24 cellular contexts compared by ENCODE assay signal in the genomic region with DNA sequence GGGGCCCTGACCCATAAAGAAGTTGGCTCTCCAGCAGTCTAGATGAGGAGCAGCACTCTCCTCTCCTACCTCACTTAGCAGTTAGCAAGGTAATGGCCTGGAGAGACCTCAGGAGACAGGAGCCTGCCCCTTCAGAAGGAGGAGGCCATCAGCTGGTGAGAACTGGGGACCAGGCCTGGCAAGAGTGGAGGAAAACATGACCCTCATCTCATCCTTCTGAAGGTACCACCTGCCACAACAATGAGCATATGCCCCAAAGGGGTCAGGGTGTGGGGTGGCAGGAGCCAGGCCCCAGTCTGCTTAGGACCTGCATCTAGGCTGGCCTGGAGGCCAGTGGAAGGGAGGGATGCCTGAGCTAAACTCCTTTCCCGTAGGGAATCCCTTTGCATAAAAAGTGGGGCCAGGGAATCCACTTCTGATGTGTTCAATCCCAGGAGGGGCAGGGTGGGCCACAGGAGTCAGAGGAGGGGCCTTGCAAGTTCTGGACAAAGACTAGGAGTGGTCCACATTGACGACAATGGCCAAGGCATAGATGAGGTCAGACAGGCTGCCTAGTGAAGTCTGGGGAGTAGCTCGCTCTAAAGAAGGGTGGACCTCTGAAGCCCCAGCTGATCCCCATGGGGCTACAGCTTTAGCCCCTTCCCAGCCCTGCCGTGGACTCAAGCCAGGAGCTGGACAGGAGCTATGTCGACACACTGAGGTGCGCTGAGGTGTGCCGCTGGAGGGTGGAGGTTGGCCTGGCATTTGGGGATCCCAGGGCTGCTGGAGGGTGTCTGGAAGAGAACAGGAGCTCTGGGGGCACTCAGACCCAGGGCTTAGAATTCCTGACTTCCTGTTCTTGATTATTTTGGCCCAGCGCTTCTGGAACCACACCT. TPM values are rescaled to one million over a fixed set of nuclear protein-coding genes. Genes with fewer than 3 reads are reported as not detected.
A peak's percentile ranks its signal among the peaks of the same experiment; 100 is the strongest.
DNase-seq lines count a peak whose midpoint lies in the region; ATAC-seq and TF ChIP-seq lines count a peak whose summit lies in the region.
"Had no signal": no experiment of that assay in that cellular context is flagged by ENCODE, and none has a peak within 500 bp of the region (broad histone marks: within the 10 kb centered on the region; RNA-seq: fewer than 3 reads in every experiment).

No MANE protein-coding gene starts in this region.

- H3K27ac ChIP-seq in WERI-Rb-1 (peak overlapping the region; percentile 83), trophoblast cell (ENCODE audit: low read depth, low read length) (no peak overlapping the region)
- H3K27ac ChIP-seq: A549; BLaER1 treated with 17β-estradiol and CSF1 and Interleukin-3, amounts not matched to agents 10 nM and 100 nM had no signal

- H3K9me3 Mint-ChIP-seq in natural killer cell treated with Interleukin-12 subunit alpha and Interleukin-12 subunit beta and Interleukin-15 and Interleukin-18, amount 100 ng/mL, for 72 hours: no peaks in the 10 kb centered on the region
- H3K9me3 Mint-ChIP-seq: CD14-positive monocyte; CD4-positive, alpha-beta T cell; CD8-positive, alpha-beta memory T cell; GM23338; H9 had no signal

- no peaks in the 10 kb centered on the region for H3K27me3 ChIP-seq in WERI-Rb-1 (ENCODE audit: insufficient read depth, low read depth, severe bottlenecking)
- no peaks in the 10 kb centered on the region for H3K27me3 ChIP-seq in trophoblast cell (ENCODE audit: insufficient read depth, low read length)
- H3K27me3 ChIP-seq: BE2C; BLaER1 treated with 17β-estradiol and CSF1 and Interleukin-3, amounts not matched to agents 10 nM and 100 nM had no signal

- H4K12ac ChIP-seq in trophoblast cell (ENCODE audit: low read depth, low read length): no peak overlapping the region

- H3K14ac ChIP-seq in trophoblast cell (ENCODE audit: low read length): no peak overlapping the region

- H4K91ac ChIP-seq in trophoblast cell (ENCODE audit: low read depth, low read length): no peak overlapping the region

- DNase-seq in WERI-Rb-1 (no peak), islet precursor cell (peak; percentile 51), trophoblast cell (no peak), left cardiac atrium (no peak)
- no peak for DNase-seq in stimulated activated CD4-positive, alpha-beta T cell treated with anti-CD3 and anti-CD28 coated beads, Interleukin-2, amount 100 ng/mL, for 48 hours
- no peak for DNase-seq in natural killer cell treated with Interleukin-12 subunit alpha and Interleukin-12 subunit beta and Interleukin-15 and Interleukin-18, amount 100 ng/mL, for 72 hours (ENCODE audit: low spot score)
- DNase-seq: 8988T; ACHN; AML-193; BE2C; CD4-positive, alpha-beta T cell; CD8-positive, alpha-beta memory T cell; DMS 273 treated with DMSO at 0.1 percent for 48 hours; DMS79; EL; GDM1; H9 had no signal

- intact Hi-C loops in left cardiac atrium (cut with DNase I): no loop called here

- no peak overlapping the region for H3K18ac ChIP-seq in trophoblast cell (ENCODE audit: low read length)

- H3K4me3 Mint-ChIP-seq in natural killer cell treated with Interleukin-12 subunit alpha and Interleukin-12 subunit beta and Interleukin-15 and Interleukin-18, amount 100 ng/mL, for 72 hours: no peak overlapping the region
- H3K4me3 Mint-ChIP-seq: CD14-positive monocyte; CD4-positive, alpha-beta T cell; CD8-positive, alpha-beta memory T cell; GM23338; H9 had no signal

- H3K36me3 Mint-ChIP-seq in natural killer cell treated with Interleukin-12 subunit alpha and Interleukin-12 subunit beta and Interleukin-15 and Interleukin-18, amount 100 ng/mL, for 72 hours: peaks cover 4% of the 10 kb centered on the region

- H3K4me2 ChIP-seq in trophoblast cell (ENCODE audit: low read length): no peak overlapping the region
- H3K4me2 ChIP-seq: A549; BLaER1 treated with 17β-estradiol and CSF1 and Interleukin-3, amounts not matched to agents 10 nM and 100 nM; GM23338 had no signal

- H3K23ac ChIP-seq in trophoblast cell (ENCODE audit: low read length): no peak overlapping the region

- no peak overlapping the region for H2BK12ac ChIP-seq in trophoblast cell (ENCODE audit: low read length)

- no peaks in the 10 kb centered on the region for H3K9me3 ChIP-seq in WERI-Rb-1 (ENCODE audit: severe bottlenecking)
- H3K9me3 ChIP-seq in trophoblast cell (ENCODE audit: insufficient read depth, low read depth, low read length): no peaks in the 10 kb centered on the region
- H3K9me3 ChIP-seq: A549; BE2C; BLaER1 treated with 17β-estradiol and CSF1 and Interleukin-3, amounts not matched to agents 10 nM and 100 nM had no signal

- WGBS in trophoblast cell (ENCODE audit: extremely low coverage, insufficient coverage, insufficient read length): no CpG with 5 or more reads among the region's 8 CpGs

- H3K4me3 ChIP-seq in WERI-Rb-1 (ENCODE audit: low read depth, low read length) (no peak overlapping the region), trophoblast cell (ENCODE audit: low read depth, low read length) (peak overlapping the region; percentile 37)
- H3K4me3 ChIP-seq: A549; BLaER1 treated with 17β-estradiol and CSF1 and Interleukin-3, amounts not matched to agents 10 nM and 100 nM; GM12878; GM23338 had no signal

- no peak overlapping the region for H3K9ac ChIP-seq in trophoblast cell (ENCODE audit: low read length)
- H3K9ac ChIP-seq: BLaER1 treated with 17β-estradiol and CSF1 and Interleukin-3, amounts not matched to agents 10 nM and 100 nM had no signal

- H3K4ac ChIP-seq in trophoblast cell (ENCODE audit: low read depth, low read length): no peak overlapping the region

- no peak overlapping the region for H2AFZ ChIP-seq in trophoblast cell (ENCODE audit: insufficient read depth, low read length, poor library complexity)
- H2AFZ ChIP-seq: GM23338 had no signal

- no peak overlapping the region for H2BK5ac ChIP-seq in trophoblast cell (ENCODE audit: low read depth, low read length, poor library complexity)

- H3K27me3 Mint-ChIP-seq in natural killer cell treated with Interleukin-12 subunit alpha and Interleukin-12 subunit beta and Interleukin-15 and Interleukin-18, amount 100 ng/mL, for 72 hours: no peaks in the 10 kb centered on the region
- H3K27me3 Mint-ChIP-seq: CD4-positive, alpha-beta T cell; CD8-positive, alpha-beta memory T cell had no signal

- no peaks in the 10 kb centered on the region for H3K79me2 ChIP-seq in trophoblast cell (ENCODE audit: control insufficient read depth, insufficient read depth, low read length, poor library complexity)

- no peak overlapping the region for H2AK5ac ChIP-seq in trophoblast cell (ENCODE audit: low read length)

- peaks cover 31% of the 10 kb centered on the region for H3K36me3 ChIP-seq in WERI-Rb-1
- H3K36me3 ChIP-seq in trophoblast cell (ENCODE audit: control insufficient read depth in 1 of 2, insufficient read depth in 2 of 2, low read length in 2 of 2): peaks cover 25 to 46% of the 10 kb centered on the region in 2 experiments

- no peak overlapping the region for H2BK120ac ChIP-seq in trophoblast cell (ENCODE audit: insufficient read depth, low read length, poor library complexity)

- no peaks in the 10 kb centered on the region for H3K4me1 ChIP-seq in trophoblast cell (ENCODE audit: control insufficient read depth in 1 of 2, insufficient read depth in 2 of 2, low read length in 2 of 2)
- H3K4me1 ChIP-seq: A549, BE2C had no signal

- H3K4me1 Mint-ChIP-seq in natural killer cell treated with Interleukin-12 subunit alpha and Interleukin-12 subunit beta and Interleukin-15 and Interleukin-18, amount 100 ng/mL, for 72 hours (ENCODE audit: low read depth in 2 of 2): no peaks in the 10 kb centered on the region
- H3K4me1 Mint-ChIP-seq: CD14-positive monocyte; CD8-positive, alpha-beta memory T cell; GM23338; H9 had no signal

- H4K8ac ChIP-seq in trophoblast cell (ENCODE audit: low read depth, low read length): no peak overlapping the region

- no peak overlapping the region for H3K27ac Mint-ChIP-seq in natural killer cell treated with Interleukin-12 subunit alpha and Interleukin-12 subunit beta and Interleukin-15 and Interleukin-18, amount 100 ng/mL, for 72 hours
- H3K27ac Mint-ChIP-seq: CD4-positive, alpha-beta T cell; CD8-positive, alpha-beta memory T cell; GM23338 had no signal

- no peak for ATAC-seq in left cardiac atrium
- no peak for ATAC-seq in natural killer cell treated with Interleukin-12 subunit alpha and Interleukin-12 subunit beta and Interleukin-15 and Interleukin-18, amount 100 ng/mL, for 72 hours
- ATAC-seq: A549, GM12878, GM23338, HCT116 had no signal

- no peaks in the 10 kb centered on the region for H3K79me1 ChIP-seq in trophoblast cell (ENCODE audit: low read length)

- TF ChIP-seq CTCF in WERI-Rb-1 (IDR thresholded peaks at IDR 0.05; ENCODE audit: low read depth, low read length): no peak

RNA-seq across cellular contexts. Expression of a gene that starts 1.0 kb away (rescaled TPM):
- polyA plus RNA-seq in trophoblast cell (2013): not detected in 2 replicates
- total RNA-seq in left cardiac atrium: not detected
- not detected for total RNA-seq in natural killer cell treated with Interleukin-12 subunit alpha and Interleukin-12 subunit beta and Interleukin-15 and Interleukin-18, amount 100 ng/mL, for 72 hours
- total RNA-seq: CD4-positive, alpha-beta T cell; CD8-positive, alpha-beta memory T cell; GM12878; GM23338; H4; H9 had no signal
- polyA plus RNA-seq: A549; CD14-positive monocyte; CD8-positive, alpha-beta memory T cell; GM12878; GM23338 had no signal

RNA-seq across cellular contexts. Expression of a gene that starts 6.1 kb away (rescaled TPM):
- 0.42 and 0.44 TPM in 2 replicates for polyA plus RNA-seq in trophoblast cell (2013)
- 10 to 100 TPM; 14.3 to 24.3 TPM for total RNA-seq in left cardiac atrium
- total RNA-seq in natural killer cell treated with Interleukin-12 subunit alpha and Interleukin-12 subunit beta and Interleukin-15 and Interleukin-18, amount 100 ng/mL, for 72 hours: 1 to 10 TPM in 1 of 2 donors, under 1 TPM in 1; 0.52 to 1.3 TPM
- total RNA-seq: GM23338, H4, H9 had no signal
- polyA plus RNA-seq: CD14-positive monocyte; CD8-positive, alpha-beta memory T cell had no signal

RNA-seq across cellular contexts. Expression of a gene that starts 6.7 kb away (rescaled TPM):
- 43.5 and 44.3 TPM in 2 replicates for polyA plus RNA-seq in trophoblast cell (2013)
- 100 to 1,000 TPM in 1 of 2 donors, 10 to 100 TPM in 1; 96.3 to 107 TPM for total RNA-seq in left cardiac atrium
- 100 to 1,000 TPM in 1 of 2 donors, 10 to 100 TPM in 1; 74.9 to 122 TPM for total RNA-seq in natural killer cell treated with Interleukin-12 subunit alpha and Interleukin-12 subunit beta and Interleukin-15 and Interleukin-18, amount 100 ng/mL, for 72 hours

RNA-seq across cellular contexts. Expression of a gene that starts 7.5 kb away (rescaled TPM):
- 0.49 and 0.60 TPM in 2 replicates for polyA plus RNA-seq in trophoblast cell (2013)
- total RNA-seq in left cardiac atrium: 10 to 100 TPM in 1 of 2 donors, 1 to 10 TPM in 1; 6.1 to 10.3 TPM
- total RNA-seq in natural killer cell treated with Interleukin-12 subunit alpha and Interleukin-12 subunit beta and Interleukin-15 and Interleukin-18, amount 100 ng/mL, for 72 hours: 10 to 100 TPM; 29.4 to 46.2 TPM

RNA-seq across cellular contexts. Expression of a gene that starts 28.5 kb away (rescaled TPM):
- 64.5 and 64.8 TPM in 2 replicates for polyA plus RNA-seq in trophoblast cell (2013)
- total RNA-seq in left cardiac atrium: 10 to 100 TPM; 26.4 to 83.8 TPM
- 10 to 100 TPM; 20.4 to 24.9 TPM for total RNA-seq in natural killer cell treated with Interleukin-12 subunit alpha and Interleukin-12 subunit beta and Interleukin-15 and Interleukin-18, amount 100 ng/mL, for 72 hours

Comparison
In these comparisons a context has a peak if more than half of its experiments do, and no peak if none do; other contexts are left out.
1. RNA of a gene that starts 6.1 kb away (total RNA-seq): 14.3 to 24.3 TPM in left cardiac atrium; 0.52 to 1.3 TPM in natural killer cell treated with Interleukin-12 subunit alpha and Interleukin-12 subunit beta and Interleukin-15 and Interleukin-18, amount 100 ng/mL, for 72 hours; every median in the first group is over 4 times any median in the second.